Comparison of ENCODE assay signal across 8 cellular contexts in genomic region chr14:31207746-31208545, GRCh38. TPM values are rescaled to one million over a fixed set of nuclear protein-coding genes. Genes with fewer than 3 reads are reported as not detected.
DNase-seq lines count a peak whose midpoint lies in the region; ATAC-seq and TF ChIP-seq lines count a peak whose summit lies in the region.

TSS of gene HECTD1 (minus strand) at chr14:31207793. CDS start at chr14:31205936, 1,857 bp downstream.

- H3K27me3 Mint-ChIP-seq in Calu3 (ENCODE audit: unreplicated experiment): no peaks in the 10 kb centered on the region
- H3K27me3 Mint-ChIP-seq in activated CD8-positive, alpha-beta memory T cell treated with anti-CD3 and anti-CD28 coated beads, Interleukin-2, amount 10 ng/mL, durations not matched to agents 7 days and 5 days: no peaks in the 10 kb centered on the region

- ATAC-seq in GM21367 (IDR thresholded peaks at IDR 0.05; ENCODE audit: unreplicated experiment): peak; percentile 60
- peak; percentile 77 for ATAC-seq in activated CD8-positive, alpha-beta memory T cell treated with anti-CD3 and anti-CD28 coated beads, Interleukin-2, amount 10 ng/mL, durations not matched to agents 7 days and 5 days

- TF ChIP-seq CTCF in Calu3 (IDR thresholded peaks at IDR 0.05; ENCODE audit: unreplicated experiment): peak; percentile 82

- in situ Hi-C loops in endometrial microvascular endothelial cells (cut with HindIII; ENCODE audit: inconsistent ontology term, low pct_unique_long_range_greater_than_20kb, low sequenced_read_pairs): no loop called here

- peak; percentile 94 for DNase-seq in Calu3
- DNase-seq in HT1080 (ENCODE audit: low read depth): peak; percentile 87
- peak; percentile 61 for DNase-seq in NT2/D1 (ENCODE audit: low read depth, low spot score)
- DNase-seq in activated CD8-positive, alpha-beta memory T cell treated with anti-CD3 and anti-CD28 coated beads, Interleukin-2, amount 10 ng/mL, durations not matched to agents 7 days and 5 days: peak; percentile 90
- DNase-seq in midbrain (lab: John Stamatoyannopoulos, UW): peak; percentile 90
- DNase-seq in stimulated activated CD8-positive, alpha-beta memory T cell treated with anti-CD3 and anti-CD28 coated beads, Interleukin-2, amount 100 ng/mL, for 1 hour (ENCODE audit: low read depth in 2 of 2): peak; percentile 80 to 83

- no peaks in the 10 kb centered on the region for H3K9me3 ChIP-seq in NT2/D1 (ENCODE audit: insufficient read depth, low read length)

- H3K4me1 Mint-ChIP-seq in Calu3 (ENCODE audit: low read depth, unreplicated experiment): peaks cover 18% of the 10 kb centered on the region
- peaks cover 34% of the 10 kb centered on the region for H3K4me1 Mint-ChIP-seq in activated CD8-positive, alpha-beta memory T cell treated with anti-CD3 and anti-CD28 coated beads, Interleukin-2, amount 10 ng/mL, durations not matched to agents 7 days and 5 days

- H3K27me3 ChIP-seq in NT2/D1 (ENCODE audit: insufficient read depth, insufficient read length): no peaks in the 10 kb centered on the region

- TSS peak; percentile 94 for BruUV-seq in Calu3 (replicated peaks; lab: Mats Ljungman, UMichigan)

- H3K36me3 Mint-ChIP-seq in Calu3 (ENCODE audit: insufficient read depth, unreplicated experiment): peaks cover 49% of the 10 kb centered on the region
- H3K36me3 Mint-ChIP-seq in activated CD8-positive, alpha-beta memory T cell treated with anti-CD3 and anti-CD28 coated beads, Interleukin-2, amount 10 ng/mL, durations not matched to agents 7 days and 5 days: peaks cover 19% of the 10 kb centered on the region

- H3K4me3 Mint-ChIP-seq in Calu3 (ENCODE audit: low read depth, unreplicated experiment): peak within 1 kb of the TSS; percentile 81
- peak within 1 kb of the TSS; percentile 82 for H3K4me3 Mint-ChIP-seq in activated CD8-positive, alpha-beta memory T cell treated with anti-CD3 and anti-CD28 coated beads, Interleukin-2, amount 10 ng/mL, durations not matched to agents 7 days and 5 days

- CTCF ChIA-PET in Calu3 (lab: Charles Lee): interaction anchor here (0.6 to 2.2 kb wide), 11 partner anchors 13 to 224 kb away, joined by 3 to 10 read pairs (median 3); no protein-coding TSS in a partner anchor
- CTCF ChIA-PET in activated CD8-positive, alpha-beta memory T cell treated with anti-CD3 and anti-CD28 coated beads, Interleukin-2, amount 10 ng/mL, durations not matched to agents 7 days and 5 days (lab: Charles Lee): interaction anchor here (0.6 to 2.1 kb wide), 23 partner anchors 11 to 585 kb away, joined by 3 to 10 read pairs (median 4); partner anchors contain the start of genes COCH, DTD2 and HEATR5A

- no peaks in the 10 kb centered on the region for H3K4me1 ChIP-seq in NT2/D1 (ENCODE audit: insufficient read depth, insufficient read length)

- H3K4me3 ChIP-seq in NT2/D1 (ENCODE audit: insufficient read length, low read depth): peak within 1 kb of the TSS; percentile 80

- intact Hi-C loops in Calu3 (cut with micrococcal nuclease; ENCODE audit: unreplicated experiment): loop anchor here (2.0 to 10.0 kb wide), 3 partner anchors 55 to 149 kb away; no protein-coding TSS in a partner anchor

- peaks cover 14% of the 10 kb centered on the region for H3K36me3 ChIP-seq in NT2/D1 (ENCODE audit: insufficient read depth, insufficient read length, low read length)

- H3K9me3 Mint-ChIP-seq in Calu3 (ENCODE audit: low read depth, unreplicated experiment): no peaks in the 10 kb centered on the region
- no peaks in the 10 kb centered on the region for H3K9me3 Mint-ChIP-seq in activated CD8-positive, alpha-beta memory T cell treated with anti-CD3 and anti-CD28 coated beads, Interleukin-2, amount 10 ng/mL, durations not matched to agents 7 days and 5 days (ENCODE audit: low read depth)

- H3K27ac Mint-ChIP-seq in Calu3 (ENCODE audit: unreplicated experiment): peak within 1 kb of the TSS; percentile 96
- H3K27ac Mint-ChIP-seq in activated CD8-positive, alpha-beta memory T cell treated with anti-CD3 and anti-CD28 coated beads, Interleukin-2, amount 10 ng/mL, durations not matched to agents 7 days and 5 days: peak within 1 kb of the TSS; percentile 99

- peak within 1 kb of the TSS; percentile 93 for H3K9ac ChIP-seq in NT2/D1 (ENCODE audit: insufficient read length, low read depth)

RNA-seq across cellular contexts. Expression of gene HECTD1, which starts in this region (rescaled TPM):
- 98.6 and 105 TPM in 2 replicates for total RNA-seq in Calu3 (2022)
- total RNA-seq in HT1080 (2014; rRNA removed; shearing (Covaris generic)): 73.9 and 83.7 TPM in 2 replicates
- polyA plus RNA-seq in HT1080 (2015; cell fraction: cytosol; rRNA removed): 37.0 and 41.3 TPM in 2 replicates
- 173 and 194 TPM in 2 replicates for polyA plus RNA-seq in HT1080 (2015; cell fraction: nucleus; rRNA removed)
- 100 to 1,000 TPM in 1 of 2 experiments, 10 to 100 TPM in 1; 91.0 to 105 TPM for total RNA-seq in activated CD8-positive, alpha-beta memory T cell treated with anti-CD3 and anti-CD28 coated beads, Interleukin-2, amount 10 ng/mL, durations not matched to agents 7 days and 5 days
- 119 TPM for total RNA-seq in endometrial microvascular endothelial cells (ENCODE audit: inconsistent ontology term)

Comparison
In these comparisons a context has a peak if more than half of its experiments do, and no peak if none do; other contexts are left out.
1. Peak in every context shown above with its lines: DNase-seq, ATAC-seq and H3K4me3 ChIP-seq.